Comparison of ENCODE assay signal across 9 cellular contexts in the genomic region with DNA sequence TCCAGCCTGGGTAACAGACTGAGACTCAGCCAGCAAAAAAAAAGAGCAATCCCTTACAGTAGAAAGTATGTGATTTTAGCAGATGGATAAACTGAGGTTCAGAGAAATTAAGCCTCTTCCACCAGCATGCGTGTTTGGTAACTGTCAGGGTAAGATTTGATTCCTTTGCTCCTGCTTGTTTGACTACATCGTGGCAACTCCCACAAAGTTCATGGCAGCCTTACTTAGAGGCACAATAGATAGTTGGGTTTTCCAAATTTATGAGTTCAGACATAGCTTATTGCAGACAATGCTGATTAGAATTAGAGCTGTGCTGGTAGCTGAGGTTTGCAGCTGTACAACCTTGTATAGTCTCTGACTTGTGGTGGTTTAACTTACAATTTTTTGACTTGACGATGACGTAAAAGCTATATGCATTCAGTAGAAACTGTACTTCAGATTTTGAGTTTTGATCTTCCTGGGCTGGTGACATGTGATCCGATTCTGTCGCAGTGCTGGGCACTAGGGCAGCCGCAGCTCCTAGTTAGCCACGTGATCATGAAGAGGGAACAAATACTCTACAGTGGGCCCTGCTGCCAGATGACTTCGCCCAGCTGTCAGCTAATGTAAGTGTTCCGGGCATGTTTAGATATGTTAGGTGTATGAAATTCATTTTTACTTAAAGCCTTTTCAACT.
A peak's percentile ranks its signal among the peaks of the same experiment; 100 is the strongest.
DNase-seq lines count a peak whose midpoint lies in the region; ATAC-seq and TF ChIP-seq lines count a peak whose summit lies in the region.
"Had no signal": no experiment of that assay in that cellular context is flagged by ENCODE, and none has a peak within 500 bp of the region (broad histone marks: within the 10 kb centered on the region; RNA-seq: fewer than 3 reads in every experiment).

No MANE protein-coding gene starts in this region.

- DNase-seq in Ammon's horn (ENCODE audit: low spot score) (peak; percentile 86), NCI-H1694 treated with DMSO at 0.1 percent for 48 hours (lab: John Stamatoyannopoulos, UW) (peak; percentile 69), A673 (ENCODE audit: low spot score) (no peak)
- DNase-seq in natural killer cell treated with Interleukin-12 subunit alpha and Interleukin-12 subunit beta and Interleukin-15 and Interleukin-18, amount 100 ng/mL, for 72 hours (ENCODE audit: low spot score): no peak
- DNase-seq: NCI-H146 had no signal

- POLR2A ChIA-PET in A673 (lab: Charles Lee; ENCODE audit: low non-redundant PET): no interaction called here

- no peak for ATAC-seq in natural killer cell treated with Interleukin-12 subunit alpha and Interleukin-12 subunit beta and Interleukin-15 and Interleukin-18, amount 100 ng/mL, for 72 hours
- ATAC-seq in GM21526 (IDR thresholded peaks at IDR 0.05; ENCODE audit: low FRiP score, unreplicated experiment) (no peak), GM18861 (IDR thresholded peaks at IDR 0.05; ENCODE audit: unreplicated experiment) (no peak), HG03196 (IDR thresholded peaks at IDR 0.05; ENCODE audit: unreplicated experiment) (no peak)

- peaks cover 9% of the 10 kb centered on the region for H3K36me3 Mint-ChIP-seq in natural killer cell treated with Interleukin-12 subunit alpha and Interleukin-12 subunit beta and Interleukin-15 and Interleukin-18, amount 100 ng/mL, for 72 hours

- no peak for TF ChIP-seq CTCF in A673 (conservative IDR thresholded peaks at IDR 0.05; ENCODE audit: low read depth, low read length)

- no peak overlapping the region for H3K4me3 ChIP-seq in A673 (ENCODE audit: low read depth, low read length, poor library complexity, severe bottlenecking)

- intact Hi-C loops in A673 (cut with micrococcal nuclease; ENCODE audit: unreplicated experiment): no loop called here

- CTCF ChIA-PET in A673 (lab: Charles Lee): no interaction called here

- no peaks in the 10 kb centered on the region for H3K9me3 ChIP-seq in A673 (ENCODE audit: low read depth, low read length, poor library complexity, severe bottlenecking)

- no peaks in the 10 kb centered on the region for H3K27me3 ChIP-seq in A673 (replicated peaks; ENCODE audit: insufficient read depth, low read depth, low read length, poor library complexity)

- peak overlapping the region; percentile 96 to 97 for H3K27ac Mint-ChIP-seq in natural killer cell treated with Interleukin-12 subunit alpha and Interleukin-12 subunit beta and Interleukin-15 and Interleukin-18, amount 100 ng/mL, for 72 hours

- H3K27ac ChIP-seq in cingulate gyrus (ENCODE audit: low read depth, low read length) (peak overlapping the region; percentile 25), A673 (ENCODE audit: low read depth, low read length, poor library complexity, severe bottlenecking) (no peak overlapping the region)

- H3K4me3 Mint-ChIP-seq in natural killer cell treated with Interleukin-12 subunit alpha and Interleukin-12 subunit beta and Interleukin-15 and Interleukin-18, amount 100 ng/mL, for 72 hours: peak overlapping the region; percentile 86

- H3K9me3 Mint-ChIP-seq in natural killer cell treated with Interleukin-12 subunit alpha and Interleukin-12 subunit beta and Interleukin-15 and Interleukin-18, amount 100 ng/mL, for 72 hours: no peaks in the 10 kb centered on the region

- BruUV-seq in A673 (replicated peaks; lab: Mats Ljungman, UMichigan): no TSS peak

- no peaks in the 10 kb centered on the region for H3K36me3 ChIP-seq in A673 (ENCODE audit: insufficient read depth, low read length, poor library complexity, severe bottlenecking)

- H3K4me1 ChIP-seq in A673 (ENCODE audit: insufficient read depth, low read length, poor library complexity, severe bottlenecking): peaks cover 32% of the 10 kb centered on the region

- H3K27me3 Mint-ChIP-seq in natural killer cell treated with Interleukin-12 subunit alpha and Interleukin-12 subunit beta and Interleukin-15 and Interleukin-18, amount 100 ng/mL, for 72 hours: no peaks in the 10 kb centered on the region

- peaks cover 86 to 89% of the 10 kb centered on the region in 2 donors for H3K4me1 Mint-ChIP-seq in natural killer cell treated with Interleukin-12 subunit alpha and Interleukin-12 subunit beta and Interleukin-15 and Interleukin-18, amount 100 ng/mL, for 72 hours (ENCODE audit: low read depth in 2 of 2)

Comparison
In these comparisons a context has a peak if more than half of its experiments do, and no peak if none do; other contexts are left out.
1. DNase-seq: peak in Ammon's horn (single experiment) and NCI-H1694 treated with DMSO at 0.1 percent for 48 hours (single experiment); none in natural killer cell treated with Interleukin-12 subunit alpha and Interleukin-12 subunit beta and Interleukin-15 and Interleukin-18, amount 100 ng/mL, for 72 hours (single experiment) and A673 (single experiment).